18 cellular contexts compared by ENCODE assay signal in genomic region chr2:210389856-210390255, GRCh38.
"Had no signal": no experiment of that assay in that cellular context is flagged by ENCODE, and none has a peak within 500 bp of the region (broad histone marks: within the 10 kb centered on the region; RNA-seq: fewer than 3 reads in every experiment).

No MANE protein-coding gene starts in this region.

- H3K4me3 ChIP-seq: dorsolateral prefrontal cortex, gastrocnemius medialis, heart right ventricle, suprapubic skin, thyroid gland, vagina had no signal

- H3K36me3 ChIP-seq: gastrocnemius medialis, heart right ventricle, suprapubic skin, thyroid gland, vagina had no signal

- H3K9me3 ChIP-seq: gastrocnemius medialis, heart right ventricle, suprapubic skin, thyroid gland, vagina had no signal

- ATAC-seq: gastrocnemius medialis; heart right ventricle; left ventricle myocardium superior; natural killer cell; right cardiac atrium; stimulated activated effector memory CD8-positive, alpha-beta T cell treated with anti-CD3 and anti-CD28 coated beads, Interleukin-12 subunit alpha, Interleukin-12 subunit beta, amount 100 ng/mL, for 72 hours; stimulated activated naive CD8-positive, alpha-beta T cell treated with anti-CD3 and anti-CD28 coated beads, Interleukin-15, Interleukin-2, amounts not matched to agents 100 U/mL and 50 U/mL, for 24 hours had no signal

- H3K27me3 ChIP-seq: dorsolateral prefrontal cortex, gastrocnemius medialis, heart right ventricle, suprapubic skin, thyroid gland, vagina had no signal

- H3K4me1 ChIP-seq: suprapubic skin, thyroid gland, vagina had no signal

- H3K27ac ChIP-seq: dorsolateral prefrontal cortex, heart right ventricle, suprapubic skin, thyroid gland, vagina had no signal

- DNase-seq: cortex of kidney; dorsolateral prefrontal cortex; effector CD8-positive, alpha-beta T cell; gastrocnemius medialis; heart right ventricle; hypothalamus; left ventricle myocardium superior; mammary epithelial cell; natural killer cell; posterior cingulate gyrus; right cardiac atrium; stimulated activated CD4-positive, alpha-beta T cell treated with anti-CD3 and anti-CD28 coated beads, Interleukin-4, amount 100 ng/mL, for 1 hour; stimulated activated CD8-positive, alpha-beta memory T cell treated with anti-CD3 and anti-CD28 coated beads, Interleukin-4, amount 100 ng/mL, for 48 hours; stimulated activated naive CD8-positive, alpha-beta T cell treated with anti-CD3 and anti-CD28 coated beads, Interleukin-15, Interleukin-2, amounts not matched to agents 100 U/mL and 50 U/mL, for 24 hours had no signal
